Comparison of ENCODE assay signal across 8 cellular contexts in the genomic region with DNA sequence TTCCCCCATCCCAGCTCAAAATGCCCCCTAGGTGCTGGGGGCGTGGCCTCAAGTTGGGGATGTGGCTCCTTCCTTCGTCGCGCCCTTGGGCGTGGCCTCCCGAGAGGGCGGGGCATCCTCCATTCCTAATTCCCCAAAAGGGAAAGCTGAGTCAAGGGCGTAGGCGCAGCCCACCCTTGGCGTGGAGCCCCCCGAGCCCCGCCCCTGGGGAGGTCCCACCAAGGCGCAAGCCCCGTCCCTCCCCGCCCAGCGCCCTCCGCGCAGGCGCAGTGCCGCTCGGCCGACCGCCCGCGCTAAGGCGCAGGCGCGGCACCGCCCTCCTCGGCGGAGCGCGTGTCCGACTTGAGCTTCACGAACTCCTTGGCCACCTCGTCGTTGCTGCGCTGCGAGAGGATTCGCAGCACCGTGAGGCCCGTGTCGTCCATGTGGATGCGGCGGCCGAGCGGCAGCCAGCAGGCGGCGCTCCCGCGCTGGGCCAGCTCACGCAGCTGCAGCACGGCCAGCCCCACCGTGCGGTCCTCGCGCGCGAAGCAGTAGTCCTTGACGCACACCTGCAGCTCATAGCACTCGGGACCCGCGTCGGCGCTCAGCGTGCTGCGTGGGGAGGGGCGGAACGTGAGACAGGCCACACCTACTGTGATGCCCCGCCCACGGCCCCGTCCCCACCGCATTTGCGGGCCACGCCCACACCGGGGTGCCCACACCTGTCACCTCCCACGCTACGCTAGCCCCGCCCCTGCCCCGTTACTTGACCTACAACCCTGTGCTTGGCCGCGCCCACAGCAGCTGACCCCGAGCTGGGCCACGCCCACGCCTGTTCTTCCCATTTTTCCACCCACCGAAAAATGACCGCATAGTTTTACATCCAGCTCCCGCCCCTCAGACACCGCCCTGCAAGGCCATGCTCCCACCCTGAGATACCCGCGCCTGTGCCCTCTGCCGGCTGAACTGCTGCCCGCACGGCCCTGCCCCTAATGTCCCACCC. TPM values are rescaled to one million over a fixed set of nuclear protein-coding genes. Genes with fewer than 3 reads are reported as not detected.
DNase-seq lines count a peak whose midpoint lies in the region; ATAC-seq and TF ChIP-seq lines count a peak whose summit lies in the region.

No MANE protein-coding gene starts in this region.

- H3K27me3 Mint-ChIP-seq in chondrocyte (ENCODE audit: low read depth), result peaks cover 22% of the 10 kb centered on the region

- H3K4me1 Mint-ChIP-seq in chondrocyte (ENCODE audit: low read depth), result peaks cover 7% of the 10 kb centered on the region

- ATAC-seq in HG02610 (IDR thresholded peaks at IDR 0.05; ENCODE audit: unreplicated experiment), result peak; percentile 56
- ATAC-seq in activated CD4-positive, CD25-positive, alpha-beta regulatory T cell treated with anti-CD3 and anti-CD28 coated beads, Interleukin-2, amount 50 U/mL, for 24 hours, result peak; percentile 90 to 92
- ATAC-seq in HG02870 (IDR thresholded peaks at IDR 0.05; ENCODE audit: unreplicated experiment), result no peak

- H3K9me3 Mint-ChIP-seq in chondrocyte (ENCODE audit: low read depth), result no peaks in the 10 kb centered on the region

- H3K36me3 Mint-ChIP-seq in chondrocyte (ENCODE audit: low read depth), result no peaks in the 10 kb centered on the region

- DNase-seq in GM10266 (ENCODE audit: extremely low spot score) (peak; percentile 97), NCI-H128 (lab: John Stamatoyannopoulos, UW; ENCODE audit: unreplicated experiment) (peak; percentile 23), chondrocyte (ENCODE audit: low spot score) (no peak), left kidney (ENCODE audit: low read depth, low spot score) (peak; percentile 96)
- peak; percentile 85 for DNase-seq in stimulated activated CD4-positive, alpha-beta T cell treated with anti-CD3 and anti-CD28 coated beads, Interleukin-2, amount 100 ng/mL, for 4 hours (ENCODE audit: low read depth)

- TF ChIP-seq CTCF in GM10266 (IDR thresholded peaks at IDR 0.05; ENCODE audit: control insufficient read depth, insufficient read depth, low read depth, missing control alignments) (peak; percentile 58), chondrocyte (IDR thresholded peaks at IDR 0.05) (peak; percentile 90)

- peak overlapping the region; percentile 76 for H3K4me3 Mint-ChIP-seq in chondrocyte (ENCODE audit: unreplicated experiment)

- H3K27ac Mint-ChIP-seq in chondrocyte (ENCODE audit: unreplicated experiment), result peak overlapping the region; percentile 85

RNA-seq across cellular contexts. Expression of a gene that starts 50.6 kb away (rescaled TPM):
- total RNA-seq in chondrocyte, result 113 to 146 TPM (median 140 TPM) in 3 replicates
